16 cellular contexts compared by ENCODE assay signal in the genomic region with DNA sequence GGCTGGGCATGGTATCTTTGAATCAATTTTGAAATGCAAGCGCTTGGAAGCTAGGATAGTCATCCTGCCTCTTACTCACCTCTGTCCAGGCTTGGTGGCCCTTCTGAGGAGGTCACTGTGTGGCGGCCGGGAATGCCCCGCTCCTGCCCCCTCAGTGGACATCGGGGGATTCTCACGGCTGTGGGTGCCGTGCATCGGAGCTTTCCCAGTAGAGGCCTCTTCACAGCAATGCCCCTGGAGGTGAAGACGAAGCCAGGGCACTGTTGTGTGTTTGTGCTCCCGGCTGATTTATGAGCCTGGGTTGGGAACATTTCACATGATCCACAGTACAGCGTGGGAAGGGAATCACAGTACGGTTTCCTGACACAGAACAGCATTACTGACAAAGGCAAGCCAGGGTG.
"Had no signal": no experiment of that assay in that cellular context is flagged by ENCODE, and none has a peak within 500 bp of the region (broad histone marks: within the 10 kb centered on the region; RNA-seq: fewer than 3 reads in every experiment).

No MANE protein-coding gene starts in this region.

- H3K4me3 ChIP-seq: adrenal gland, suprapubic skin had no signal

- H3K27me3 ChIP-seq: adrenal gland, neutrophil, suprapubic skin had no signal

- H3K27ac ChIP-seq: neutrophil, suprapubic skin had no signal

- DNase-seq: activated CD4-positive, alpha-beta T cell treated with anti-CD3 and anti-CD28 coated beads for 4 hours; activated CD8-positive, alpha-beta memory T cell treated with anti-CD3 and anti-CD28 coated beads, Interleukin-2, amount 50 U/mL, for 48 hours; activated CD8-positive, alpha-beta T cell treated with anti-CD3 and anti-CD28 coated beads for 36 hours; activated naive CD4-positive, alpha-beta T cell treated with anti-CD3 and anti-CD28 coated beads, Interleukin-2, amount 50 U/mL, for 16 hours; endodermal cell; erythroblast; foreskin fibroblast; islet precursor cell; left ventricle myocardium superior; stimulated activated CD4-positive, alpha-beta T cell treated with anti-CD3 and anti-CD28 coated beads, Interleukin-2, amount 100 ng/mL, for 48 hours; stimulated activated naive CD8-positive, alpha-beta T cell treated with anti-CD3 and anti-CD28 coated beads, Interleukin-15, Interleukin-2, amounts not matched to agents 100 U/mL and 50 U/mL, for 24 hours had no signal

- ATAC-seq: activated CD8-positive, alpha-beta T cell treated with anti-CD3 and anti-CD28 coated beads for 36 hours; activated T-helper 17 cell treated with anti-CD3 and anti-CD28 coated beads, Interleukin-2, amount 50 U/mL, for 72 hours; left ventricle myocardium superior; sciatic nerve; stimulated activated naive CD8-positive, alpha-beta T cell treated with anti-CD3 and anti-CD28 coated beads, Interleukin-15, Interleukin-2, amounts not matched to agents 100 U/mL and 50 U/mL, for 24 hours had no signal

- H3K9me3 ChIP-seq: adrenal gland, neutrophil, suprapubic skin had no signal

- H3K36me3 ChIP-seq: adrenal gland, neutrophil, suprapubic skin had no signal

- H3K4me1 ChIP-seq: adrenal gland, suprapubic skin had no signal
